ENCODE assay signal across 27 cellular contexts in genomic region chr5:102578362-102578761, GRCh38.
DNase-seq lines count a peak whose midpoint lies in the region; TF ChIP-seq lines count a peak whose summit lies in the region.
"Had no signal": no experiment of that assay in that cellular context is flagged by ENCODE, and none has a peak within 500 bp of the region (broad histone marks: within the 10 kb centered on the region; RNA-seq: fewer than 3 reads in every experiment).

No MANE protein-coding gene starts in this region.

- no peaks in the 10 kb centered on the region for H3K9me3 ChIP-seq in neural cell (ENCODE audit: low read length)
- H3K9me3 ChIP-seq: A549; BE2C; BLaER1; BLaER1 treated with 17β-estradiol and CSF1 and Interleukin-3, amounts not matched to agents 10 nM and 100 nM; Caco-2 had no signal

- H3K27me3 ChIP-seq in neural cell (ENCODE audit: insufficient read depth, low read depth, low read length) = no peaks in the 10 kb centered on the region
- H3K27me3 ChIP-seq: BE2C; BLaER1; BLaER1 treated with 17β-estradiol and CSF1 and Interleukin-3, amounts not matched to agents 10 nM and 100 nM had no signal

- no peaks in the 10 kb centered on the region for H3K79me2 ChIP-seq in neural cell (replicated peaks; ENCODE audit: insufficient read depth, low read length)

- peak overlapping the region; percentile 26 for H3K4me2 ChIP-seq in neural cell (ENCODE audit: low read length)
- H3K4me2 ChIP-seq: A549; BLaER1; BLaER1 treated with 17β-estradiol and CSF1 and Interleukin-3, amounts not matched to agents 10 nM and 100 nM had no signal

- no peaks in the 10 kb centered on the region for H3K36me3 ChIP-seq in neural cell (ENCODE audit: insufficient read depth, low read length)
- H3K36me3 ChIP-seq: BE2C; BLaER1; BLaER1 treated with 17β-estradiol and CSF1 and Interleukin-3, amounts not matched to agents 10 nM and 100 nM had no signal

- H3K9ac ChIP-seq in neural cell (ENCODE audit: low read length) = no peak overlapping the region
- H3K9ac ChIP-seq: BLaER1; BLaER1 treated with 17β-estradiol and CSF1 and Interleukin-3, amounts not matched to agents 10 nM and 100 nM had no signal

- DNase-seq in HuH-7 (ENCODE audit: low spot score) = no peak
- DNase-seq: 8988T; ACHN; AML-193; BE2C; C1 segment of cervical spinal cord; Caco-2; Calu3; CD4-positive, alpha-beta memory T cell; CD4-positive, alpha-beta T cell; CD4-positive, CD25-positive, alpha-beta regulatory T cell; CD8-positive, alpha-beta memory T cell; CD8-positive, alpha-beta T cell; COR-L47; DMS 273 treated with DMSO at 0.1 percent for 48 hours; DMS153; DMS53; DMS79; DMS79 treated with DMSO at 0.1 percent for 48 hours; DND-41; EL had no signal

- TF ChIP-seq RAD21 in neural cell (conservative IDR thresholded peaks at IDR 0.05) = no peak

- peak overlapping the region; percentile 73 for H3K27ac ChIP-seq in neural cell (ENCODE audit: low read length)
- H3K27ac ChIP-seq: 22Rv1; A549; BLaER1; BLaER1 treated with 17β-estradiol and CSF1 and Interleukin-3, amounts not matched to agents 10 nM and 100 nM; C4-2B had no signal

- no peak overlapping the region for H2AFZ ChIP-seq in neural cell (ENCODE audit: low read depth, low read length)

- no peaks in the 10 kb centered on the region for H3F3A ChIP-seq in neural cell (ENCODE audit: insufficient read depth, low read length, poor library complexity, severe bottlenecking)

- H4K20me1 ChIP-seq in neural cell (ENCODE audit: insufficient read depth) = no peaks in the 10 kb centered on the region
- H4K20me1 ChIP-seq: BLaER1; BLaER1 treated with 17β-estradiol and CSF1 and Interleukin-3, amounts not matched to agents 10 nM and 100 nM had no signal

- no peaks in the 10 kb centered on the region for H3K9me2 ChIP-seq in neural cell (ENCODE audit: insufficient read depth, low read length)

- TF ChIP-seq EP300 in neural cell (conservative IDR thresholded peaks at IDR 0.05; ENCODE audit: poor library complexity, severe bottlenecking) = peak; percentile 96

- TF ChIP-seq CTCF in neural cell (IDR thresholded peaks at IDR 0.05; ENCODE audit: poor library complexity, severe bottlenecking) = no peak

- H3K4me3 ChIP-seq in neural cell (ENCODE audit: low read length) = no peak overlapping the region
- H3K4me3 ChIP-seq: A549; BLaER1; BLaER1 treated with 17β-estradiol and CSF1 and Interleukin-3, amounts not matched to agents 10 nM and 100 nM had no signal

TF ChIP-seq in neural cell, 6 proteins besides CTCF, POLR2A, EP300 and RAD21:
- TF ChIP-seq POLR2AphosphoS5 (IDR thresholded peaks at IDR 0.05) = peak; percentile 67
- TF ChIP-seq MXI1 (conservative IDR thresholded peaks at IDR 0.05; ENCODE audit: poor library complexity, severe bottlenecking) = no peak
- TF ChIP-seq REST (IDR thresholded peaks at IDR 0.05; ENCODE audit: borderline replicate concordance) = peak; percentile 86
